In the genomic region with DNA sequence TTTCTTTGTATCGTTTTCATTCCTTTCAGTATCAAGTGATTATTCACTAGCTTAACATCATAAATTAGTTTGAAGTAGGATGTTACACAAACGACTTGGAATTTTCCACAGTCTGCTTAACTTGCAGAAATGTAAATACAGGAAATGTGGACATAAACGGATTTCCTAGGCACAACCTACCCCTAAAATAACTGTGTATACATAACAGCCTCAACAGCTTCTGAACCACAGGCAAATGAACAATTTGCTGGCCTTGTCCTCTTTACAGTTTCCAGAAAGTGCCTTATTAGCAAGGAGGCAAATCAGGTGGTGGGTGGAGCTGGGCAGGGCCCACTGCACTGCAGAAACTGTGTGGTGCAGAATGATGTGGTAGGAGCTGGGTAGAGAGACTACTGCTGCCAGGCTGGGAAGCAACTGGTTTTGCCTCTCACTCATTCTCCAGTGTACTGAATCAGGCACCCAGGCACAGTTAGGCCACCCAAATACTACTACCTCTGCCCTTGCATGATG, we compare ENCODE assay signal across 8 cellular contexts. TPM values are rescaled to one million over a fixed set of nuclear protein-coding genes. Genes with fewer than 3 reads are reported as not detected.
DNase-seq lines count a peak whose midpoint lies in the region; ATAC-seq and TF ChIP-seq lines count a peak whose summit lies in the region.

No MANE protein-coding gene starts in this region.

- no peak overlapping the region for H3K14ac ChIP-seq in neuronal stem cell (ENCODE audit: low read length)

- H4K8ac ChIP-seq in neuronal stem cell (ENCODE audit: low read depth, low read length), result no peak overlapping the region

- no peaks in the 10 kb centered on the region for H3K79me1 ChIP-seq in neuronal stem cell (ENCODE audit: low read depth, low read length)

- WGBS in neuronal stem cell (ENCODE audit: extremely low coverage in 2 of 2, insufficient read length in 2 of 2, insufficient replicate concordance in 1 of 2), 2 donors, result no CpG with 5 or more reads among the region's 3 CpGs

- H3K4me3 Mint-ChIP-seq in Calu3 (ENCODE audit: low read depth, unreplicated experiment) (no peak overlapping the region), mesothelial cell of epicardium (no peak overlapping the region)

- peak; percentile 24 for DNase-seq in Calu3
- peak; percentile 25 for DNase-seq in HK-2 (ENCODE audit: unreplicated experiment)
- DNase-seq in amniotic stem cell (lab: John Stamatoyannopoulos, UW), result peak; percentile 38
- DNase-seq in mesothelial cell of epicardium (ENCODE audit: low spot score in 2 of 2, unreplicated experiment in 2 of 2), result no peak
- no peak for DNase-seq in stimulated activated CD4-positive, alpha-beta T cell treated with anti-CD3 and anti-CD28 coated beads, Interleukin-1b, Interleukin-23, amount 100 ng/mL, for 48 hours
- no peak for DNase-seq in neuronal stem cell (ENCODE audit: low spot score)
- no peak for DNase-seq in NCI-H446 treated with DMSO at 0.1 percent for 48 hours (lab: John Stamatoyannopoulos, UW)

- intact Hi-C loops in Calu3 (cut with micrococcal nuclease; ENCODE audit: unreplicated experiment), result no loop called here

- no peak overlapping the region for H3K9ac ChIP-seq in neuronal stem cell (ENCODE audit: low read depth, low read length, poor library complexity)

- no peaks in the 10 kb centered on the region for H3K4me1 ChIP-seq in neuronal stem cell (ENCODE audit: control insufficient read depth in 2 of 2, insufficient read depth in 1 of 2, low read depth in 1 of 2, low read length in 2 of 2)

- H3K4ac ChIP-seq in neuronal stem cell (ENCODE audit: low read length), result no peak overlapping the region

- no peak for TF ChIP-seq CTCF in Calu3 (IDR thresholded peaks at IDR 0.05; ENCODE audit: unreplicated experiment)
- TF ChIP-seq CTCF in mesothelial cell of epicardium (IDR thresholded peaks at IDR 0.05; ENCODE audit: unreplicated experiment), result no peak

- H3K9me3 Mint-ChIP-seq in Calu3 (ENCODE audit: low read depth, unreplicated experiment) (no peaks in the 10 kb centered on the region), mesothelial cell of epicardium (no peaks in the 10 kb centered on the region)

- no peak overlapping the region for H3K4me2 ChIP-seq in neuronal stem cell (ENCODE audit: insufficient read depth, low read length, poor library complexity, severe bottlenecking)

- no peaks in the 10 kb centered on the region for H3K36me3 ChIP-seq in neuronal stem cell (replicated peaks in 1 of 2; ENCODE audit: control insufficient read depth in 2 of 2, insufficient read depth in 2 of 2, low read length in 2 of 2)

- H2BK15ac ChIP-seq in neuronal stem cell (ENCODE audit: low read length), result no peak overlapping the region

- no peak overlapping the region for H2AK5ac ChIP-seq in neuronal stem cell (ENCODE audit: low read depth, low read length)

- no peak overlapping the region for H2BK120ac ChIP-seq in neuronal stem cell (ENCODE audit: low read depth, low read length)

- H3K9me3 ChIP-seq in neuronal stem cell (replicated peaks in 1 of 2; ENCODE audit: control insufficient read depth in 2 of 2, insufficient read depth in 1 of 2, low read depth in 1 of 2, low read length in 2 of 2), result no peaks in the 10 kb centered on the region

- no peak overlapping the region for H2BK5ac ChIP-seq in neuronal stem cell (ENCODE audit: low read length)

- ATAC-seq in GM21390 (IDR thresholded peaks at IDR 0.05; ENCODE audit: unreplicated experiment), result peak; percentile 91

- CTCF ChIA-PET in Calu3 (lab: Charles Lee), result interaction anchor here (0.6 kb wide), 2 partner anchors 12 kb away, joined by 5 to 7 read pairs; no protein-coding TSS in a partner anchor

- no peak overlapping the region for H2AFZ ChIP-seq in neuronal stem cell (ENCODE audit: low read length)

- BruUV-seq in Calu3 (replicated peaks; lab: Mats Ljungman, UMichigan), result no TSS peak

- no peak overlapping the region for H3K4me3 ChIP-seq in neuronal stem cell (ENCODE audit: low read length in 2 of 2)

- no peak overlapping the region for H3K27ac ChIP-seq in neuronal stem cell (replicated peaks; ENCODE audit: low read length)

- peaks cover 5% of the 10 kb centered on the region for H3K36me3 Mint-ChIP-seq in Calu3 (ENCODE audit: insufficient read depth, unreplicated experiment)
- H3K36me3 Mint-ChIP-seq in mesothelial cell of epicardium, result no peaks in the 10 kb centered on the region

- H3K27me3 Mint-ChIP-seq in Calu3 (ENCODE audit: unreplicated experiment), result no peaks in the 10 kb centered on the region
- H3K27me3 Mint-ChIP-seq in mesothelial cell of epicardium (ENCODE audit: low read depth), result no peaks in the 10 kb centered on the region

- H3K27ac Mint-ChIP-seq in Calu3 (ENCODE audit: unreplicated experiment), result no peak overlapping the region
- H3K27ac Mint-ChIP-seq in mesothelial cell of epicardium, result peak overlapping the region; percentile 21

- no peak overlapping the region for H3K23ac ChIP-seq in neuronal stem cell (ENCODE audit: low read depth, low read length, poor library complexity)

- H4K91ac ChIP-seq in neuronal stem cell (ENCODE audit: low read depth, low read length, poor library complexity), result no peak overlapping the region

- peaks cover 11% of the 10 kb centered on the region for H3K4me1 Mint-ChIP-seq in Calu3 (ENCODE audit: low read depth, unreplicated experiment)
- peaks cover 13% of the 10 kb centered on the region for H3K4me1 Mint-ChIP-seq in mesothelial cell of epicardium

- H3K18ac ChIP-seq in neuronal stem cell (ENCODE audit: low read length), result no peak overlapping the region

- H2BK12ac ChIP-seq in neuronal stem cell (ENCODE audit: low read length), result no peak overlapping the region

- no peaks in the 10 kb centered on the region for H3K27me3 ChIP-seq in neuronal stem cell (ENCODE audit: control insufficient read depth in 3 of 3, insufficient read depth in 3 of 3, low read depth in 1 of 3, low read length in 3 of 3)

RNA-seq across cellular contexts. Expression of a gene that starts 14.1 kb away (rescaled TPM):
- total RNA-seq in Calu3 (2022), result 26.8 and 28.1 TPM in 2 replicates
- 14.4 to 17.4 TPM (median 15.8 TPM) in 3 replicates for total RNA-seq in mesothelial cell of epicardium
- 4.8 TPM for polyA plus RNA-seq in neuronal stem cell (2013, experiment 1 of 2)
- 4.6 TPM for polyA plus RNA-seq in neuronal stem cell (2013, experiment 2 of 2)

Comparison
In these comparisons a context has a peak if more than half of its experiments do, and no peak if none do; other contexts are left out.
1. DNase-seq: peak in Calu3 (single experiment), HK-2 (single experiment) and amniotic stem cell (single experiment); none in mesothelial cell of epicardium (0 of 2), stimulated activated CD4-positive, alpha-beta T cell treated with anti-CD3 and anti-CD28 coated beads, Interleukin-1b, Interleukin-23, amount 100 ng/mL, for 48 hours (single experiment), neuronal stem cell (single experiment) and NCI-H446 treated with DMSO at 0.1 percent for 48 hours (single experiment).